ENCODE assay signal across 22 cellular contexts in the genomic region with DNA sequence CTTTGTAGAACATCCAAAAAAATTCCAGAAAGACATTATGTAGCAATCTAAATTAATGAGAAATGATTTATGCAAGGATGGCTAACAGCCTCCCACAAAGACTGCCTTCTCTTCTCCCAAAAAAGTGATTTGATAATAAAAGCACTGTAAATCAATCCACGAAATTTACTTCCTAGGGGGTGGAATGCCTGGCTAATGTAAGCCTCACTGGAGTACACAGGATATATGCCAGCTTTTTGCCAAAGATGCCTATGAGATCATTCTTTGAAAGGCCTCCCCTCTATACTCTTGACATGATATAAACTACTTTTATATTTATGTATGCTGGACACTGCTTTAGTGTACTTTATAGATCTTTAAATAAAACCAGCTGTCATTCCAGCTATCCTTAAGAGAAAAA.
"Had no signal": no experiment of that assay in that cellular context is flagged by ENCODE, and none has a peak within 500 bp of the region (broad histone marks: within the 10 kb centered on the region; RNA-seq: fewer than 3 reads in every experiment).

No MANE protein-coding gene starts in this region.

- H3K4me1 Mint-ChIP-seq: memory B cell; stimulated activated memory B cell treated with anti-CD40 and anti-IgM and Interleukin-4, amounts not matched to agents 10 μg/mL and 1 μg/mL and 100 μg/mL, for 72 hours had no signal

- DNase-seq: cortex of kidney; effector memory CD4-positive, alpha-beta T cell; foreskin fibroblast; kidney; left cardiac atrium; left ventricle myocardium inferior; lower lobe of right lung; midbrain; occipital lobe; retina; right lobe of liver; stimulated activated CD4-positive, alpha-beta T cell treated with anti-CD3 and anti-CD28 coated beads, Interleukin-4, amount 100 ng/mL, for 1 hour; tibial artery; upper lobe of left lung; uterus had no signal

- H3K4me3 ChIP-seq: left ventricle myocardium inferior, lower lobe of right lung, prostate gland, right lobe of liver, tibial artery, upper lobe of left lung, uterus had no signal

- ATAC-seq: esophagus mucosa; left cardiac atrium; lower lobe of right lung; natural killer cell treated with Interleukin-12 subunit alpha and Interleukin-12 subunit beta and Interleukin-15 and Interleukin-18, amount 100 ng/mL, for 72 hours; right lobe of liver; stimulated activated memory B cell treated with anti-CD40 and anti-IgM and Interleukin-4, amounts not matched to agents 10 μg/mL and 1 μg/mL and 100 μg/mL, for 72 hours had no signal

- H3K79me2 ChIP-seq: parathyroid adenoma had no signal

- H3K36me3 Mint-ChIP-seq: memory B cell; natural killer cell treated with Interleukin-12 subunit alpha and Interleukin-12 subunit beta and Interleukin-15 and Interleukin-18, amount 100 ng/mL, for 72 hours; stimulated activated memory B cell treated with anti-CD40 and anti-IgM and Interleukin-4, amounts not matched to agents 10 μg/mL and 1 μg/mL and 100 μg/mL, for 72 hours had no signal

- H3K4me3 Mint-ChIP-seq: memory B cell; natural killer cell treated with Interleukin-12 subunit alpha and Interleukin-12 subunit beta and Interleukin-15 and Interleukin-18, amount 100 ng/mL, for 72 hours; stimulated activated memory B cell treated with anti-CD40 and anti-IgM and Interleukin-4, amounts not matched to agents 10 μg/mL and 1 μg/mL and 100 μg/mL, for 72 hours; stimulated activated naive CD8-positive, alpha-beta T cell treated with anti-CD3 and anti-CD28 coated beads, Interleukin-15, Interleukin-2, amounts not matched to agents 100 ng/mL and 50 ng/mL, for 24 hours had no signal

- H3K27me3 ChIP-seq: right lobe of liver, tibial artery, upper lobe of left lung, uterus had no signal

- H3K27me3 Mint-ChIP-seq: memory B cell; natural killer cell treated with Interleukin-12 subunit alpha and Interleukin-12 subunit beta and Interleukin-15 and Interleukin-18, amount 100 ng/mL, for 72 hours; stimulated activated memory B cell treated with anti-CD40 and anti-IgM and Interleukin-4, amounts not matched to agents 10 μg/mL and 1 μg/mL and 100 μg/mL, for 72 hours; stimulated activated naive CD8-positive, alpha-beta T cell treated with anti-CD3 and anti-CD28 coated beads, Interleukin-15, Interleukin-2, amounts not matched to agents 100 ng/mL and 50 ng/mL, for 24 hours had no signal

- H3K9me3 ChIP-seq: left ventricle myocardium inferior, lower lobe of right lung, prostate gland, right lobe of liver, tibial artery, upper lobe of left lung, uterus had no signal

- H3K27ac ChIP-seq: left ventricle myocardium inferior, lower lobe of right lung, parathyroid adenoma, prostate gland, right lobe of liver, tibial artery, upper lobe of left lung, uterus had no signal

- H3K27ac Mint-ChIP-seq: memory B cell; natural killer cell treated with Interleukin-12 subunit alpha and Interleukin-12 subunit beta and Interleukin-15 and Interleukin-18, amount 100 ng/mL, for 72 hours; stimulated activated memory B cell treated with anti-CD40 and anti-IgM and Interleukin-4, amounts not matched to agents 10 μg/mL and 1 μg/mL and 100 μg/mL, for 72 hours; stimulated activated naive CD8-positive, alpha-beta T cell treated with anti-CD3 and anti-CD28 coated beads, Interleukin-15, Interleukin-2, amounts not matched to agents 100 ng/mL and 50 ng/mL, for 24 hours had no signal

- H3K9me3 Mint-ChIP-seq: memory B cell; natural killer cell treated with Interleukin-12 subunit alpha and Interleukin-12 subunit beta and Interleukin-15 and Interleukin-18, amount 100 ng/mL, for 72 hours; stimulated activated memory B cell treated with anti-CD40 and anti-IgM and Interleukin-4, amounts not matched to agents 10 μg/mL and 1 μg/mL and 100 μg/mL, for 72 hours; stimulated activated naive CD8-positive, alpha-beta T cell treated with anti-CD3 and anti-CD28 coated beads, Interleukin-15, Interleukin-2, amounts not matched to agents 100 ng/mL and 50 ng/mL, for 24 hours had no signal

- H2AFZ ChIP-seq: parathyroid adenoma had no signal

- H3K36me3 ChIP-seq: left ventricle myocardium inferior, lower lobe of right lung, prostate gland, right lobe of liver, tibial artery, upper lobe of left lung, uterus had no signal

- H3K4me1 ChIP-seq: left ventricle myocardium inferior, parathyroid adenoma, prostate gland, right lobe of liver, uterus had no signal
